Comparison of ENCODE assay signal across 8 cellular contexts in the genomic region with DNA sequence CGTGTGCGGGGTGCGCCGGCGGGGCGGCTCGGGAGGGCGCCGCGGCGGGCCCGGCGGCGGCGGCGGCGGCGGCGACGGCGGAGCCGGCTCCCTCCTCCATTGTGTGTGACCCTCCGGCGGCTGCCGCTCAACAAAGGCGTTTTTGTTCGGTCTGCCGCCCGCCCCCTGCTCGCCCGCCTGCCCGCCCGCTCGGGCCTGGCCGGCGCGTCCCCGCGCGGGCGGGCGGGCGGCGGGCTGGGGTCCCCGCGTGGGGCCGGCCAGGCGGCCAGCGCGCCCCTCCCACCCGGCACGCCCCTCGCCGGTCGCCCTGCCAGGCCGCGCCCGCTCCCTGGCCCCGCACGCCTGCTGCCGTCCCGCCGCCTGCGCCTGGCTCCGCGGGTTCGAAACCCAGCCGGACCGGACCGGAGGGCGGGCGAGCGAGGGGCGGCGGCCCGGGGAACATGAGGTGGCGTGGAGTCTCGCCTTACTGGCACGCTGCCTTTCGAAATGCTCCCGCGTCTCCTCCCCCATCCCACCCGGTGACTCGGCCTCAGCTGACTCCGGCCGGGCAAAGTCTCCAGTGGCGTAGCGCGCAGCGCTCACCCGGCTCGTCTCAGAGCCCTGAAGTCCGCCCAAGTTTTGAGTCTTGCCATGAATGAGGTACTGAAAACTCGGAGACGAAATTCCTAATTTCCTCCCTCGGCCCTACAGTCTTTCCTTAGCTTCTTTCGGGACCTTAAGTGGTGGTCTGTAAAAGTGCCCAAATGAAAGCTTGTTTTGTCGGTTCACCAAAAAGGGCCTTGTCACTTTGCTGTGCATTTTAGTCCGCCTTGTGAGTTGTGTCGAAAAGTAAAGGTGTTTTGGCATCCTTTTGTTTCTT. TPM values are rescaled to one million over a fixed set of nuclear protein-coding genes. Genes with fewer than 3 reads are reported as not detected.
DNase-seq lines count a peak whose midpoint lies in the region; ATAC-seq, FAIRE-seq and TF ChIP-seq lines count a peak whose summit lies in the region.

No MANE protein-coding gene starts in this region.

- TF ChIP-seq RAD21 in H1 (IDR thresholded peaks at IDR 0.05 in 1 of 2, conservative IDR thresholded peaks at IDR 0.05 in 1 of 2; ENCODE audit: low read depth in 2 of 2, low read length in 2 of 2): no peak

- no peak overlapping the region for H3K4ac ChIP-seq in H1 (replicated peaks; ENCODE audit: insufficient read length, low read depth, low read length)

- H4K91ac ChIP-seq in H1 (replicated peaks; ENCODE audit: insufficient read length, low read length): peak overlapping the region; percentile 82

- POLR2A ChIA-PET in A673 (lab: Charles Lee; ENCODE audit: low non-redundant PET): no interaction called here
- POLR2A ChIA-PET in H1 (lab: Charles Lee; ENCODE audit: partially characterized antibody): interaction anchor here (0.7 to 3.5 kb wide), 13 partner anchors 9 to 447 kb away, joined by 3 to 21 read pairs (median 4); partner anchors contain the start of genes BCL2L10 and LEO1

- peaks cover 2 to 4% of the 10 kb centered on the region in 2 experiments for H4K20me1 ChIP-seq in H1 (replicated peaks in 1 of 2; ENCODE audit: control insufficient read depth in 1 of 2, insufficient read depth in 2 of 2, low read length in 2 of 2)

- no peak overlapping the region for H3K23ac ChIP-seq in H1 (ENCODE audit: insufficient read length)

- H4K5ac ChIP-seq in H1 (ENCODE audit: insufficient read length, low read depth, low read length): peak overlapping the region; percentile 99

- FAIRE-seq in GM18507 (lab: Jason Lieb, UNC): peak; percentile 35
- FAIRE-seq in H1 (lab: Jason Lieb, UNC): no peak

- H3K23me2 ChIP-seq in H1 (ENCODE audit: low read depth, low read length): no peaks in the 10 kb centered on the region

- peak overlapping the region; percentile 90 to 99 (median 92) for H3K9ac ChIP-seq in H1 (replicated peaks in 1 of 4; ENCODE audit: extremely low read depth in 1 of 4, low read depth in 3 of 4, low read length in 3 of 4)

- no peak overlapping the region for H3K14ac ChIP-seq in H1 (ENCODE audit: insufficient read length)

- no peak overlapping the region for H2AK5ac ChIP-seq in H1 (ENCODE audit: low read depth, low read length)

- peak overlapping the region; percentile 99 for H4K8ac ChIP-seq in H1 (ENCODE audit: extremely low read depth, insufficient read depth, low read length)

- peak overlapping the region; percentile 72; the same call in 1 of the 2 replicates for H2AFZ ChIP-seq in H1 (ENCODE audit: low read length)

- H2BK12ac ChIP-seq in H1 (ENCODE audit: low read depth, low read length): no peak overlapping the region; the same call in 1 of the 2 replicates

- intact Hi-C loops in A673 (cut with micrococcal nuclease; ENCODE audit: unreplicated experiment): loop anchor here (5.0 kb wide), 1 partner anchor 48 kb away; no protein-coding TSS in a partner anchor

- H3K9me3 ChIP-seq in A673 (ENCODE audit: low read depth, low read length, poor library complexity, severe bottlenecking): no peaks in the 10 kb centered on the region
- H3K9me3 ChIP-seq in H1 (ENCODE audit: insufficient read depth in 2 of 2, low read depth in 1 of 2, low read length in 1 of 2): no peaks in the 10 kb centered on the region
- no peaks in the 10 kb centered on the region for H3K9me3 ChIP-seq in mesodermal cell (ENCODE audit: control insufficient read depth, low read length)

- peak overlapping the region; percentile 91 for H2BK5ac ChIP-seq in H1 (ENCODE audit: low read depth, low read length)

- H3K56ac ChIP-seq in H1 (replicated peaks; ENCODE audit: insufficient read length, low read depth, low read length): peak overlapping the region; percentile 74

- no peak overlapping the region for H2BK15ac ChIP-seq in H1 (ENCODE audit: low read length)

- H2BK120ac ChIP-seq in H1 (replicated peaks; ENCODE audit: low read depth, low read length): no peak overlapping the region

- BruUV-seq in A673 (replicated peaks; lab: Mats Ljungman, UMichigan): no TSS peak

- WGBS in H1 (ENCODE audit: extremely low coverage in 1 of 2, insufficient coverage in 1 of 2, insufficient read length in 1 of 2, insufficient replicate concordance in 2 of 2, low coverage in 1 of 2, low lambda C conversion rate in 2 of 2, missing lambda C conversion rate in 1 of 2), 2 experiments: 0% methylated on average over 37 of the region's 100 CpGs; no CpG with 5 or more reads in 1 of the 2 experiments
- WGBS in mesodermal cell (ENCODE audit: insufficient coverage in 2 of 2), 2 experiments: 1% methylated on average over 61 to 94 of the region's 100 CpGs

- peaks cover 13% of the 10 kb centered on the region for H3K4me1 ChIP-seq in A673 (ENCODE audit: insufficient read depth, low read length, poor library complexity, severe bottlenecking)
- H3K4me1 ChIP-seq in H1 (replicated peaks in 1 of 4; ENCODE audit: control insufficient read depth in 3 of 4, insufficient read depth in 4 of 4, low read length in 3 of 4): peaks cover 2 to 12% (median 4%) of the 10 kb centered on the region in 4 experiments; a peak in 5 of 7 replicates
- H3K4me1 ChIP-seq in mesodermal cell (ENCODE audit: control insufficient read depth, insufficient read depth, low read length, poor library complexity, severe bottlenecking): peaks cover 5% of the 10 kb centered on the region

- DNase-seq in A673 (ENCODE audit: low spot score) (peak; percentile 71), GM18507 (ENCODE audit: extremely low spot score, insufficient read length, low read depth) (peak; percentile 47), NCI-H526 treated with DMSO at 0.1 percent for 48 hours (lab: John Stamatoyannopoulos, UW) (peak; percentile 67), H1 (ENCODE audit: low read depth in 1 of 2, low spot score in 2 of 2) (peak in 1 of 2 experiments; percentile 79)
- DNase-seq in activated CD8-positive, alpha-beta memory T cell treated with anti-CD3 and anti-CD28 coated beads for 48 hours (ENCODE audit: low read depth in 2 of 3, low spot score in 2 of 3): peak; percentile 42 to 57 (median 49)
- peak; percentile 33 for DNase-seq in stimulated activated CD8-positive, alpha-beta memory T cell treated with anti-CD3 and anti-CD28 coated beads, Interleukin-15, amount 100 ng/mL, for 1 hour (ENCODE audit: low read depth)

- H3K27me3 ChIP-seq in A673 (replicated peaks; ENCODE audit: insufficient read depth, low read depth, low read length, poor library complexity): no peaks in the 10 kb centered on the region
- no peaks in the 10 kb centered on the region for H3K27me3 ChIP-seq in H1 (replicated peaks in 1 of 4; ENCODE audit: control insufficient read depth in 3 of 4, extremely low read depth in 1 of 4, insufficient read depth in 3 of 4, low read length in 3 of 4)

- H2BK20ac ChIP-seq in H1 (ENCODE audit: low read length): no peak overlapping the region

- no peaks in the 10 kb centered on the region for H3K79me1 ChIP-seq in H1 (ENCODE audit: low read depth, low read length)

- TF ChIP-seq EP300 in H1 (IDR thresholded peaks at IDR 0.05; ENCODE audit: borderline replicate concordance in 1 of 2, low read depth in 2 of 2, low read length in 2 of 2): no peak

- CTCF ChIA-PET in A673 (lab: Charles Lee) (no interaction called here), H1 (lab: Charles Lee; ENCODE audit: partially characterized antibody) (interaction anchor here (0.7 to 1.7 kb wide), 5 partner anchors 10 to 238 kb away, joined by 3 to 8 read pairs (median 4); no protein-coding TSS in a partner anchor)

- no peak for TF ChIP-seq CTCF in A673 (conservative IDR thresholded peaks at IDR 0.05; ENCODE audit: low read depth, low read length)
- TF ChIP-seq CTCF in H1 (IDR thresholded peaks at IDR 0.05; ENCODE audit: control extremely low read depth in 1 of 3, insufficient read depth in 1 of 3, low read depth in 1 of 3, low read length in 3 of 3): no peak

- TF ChIP-seq POLR2A in H1 (IDR thresholded peaks at IDR 0.05; ENCODE audit: control extremely low read depth in 1 of 2, low read depth in 2 of 2, low read length in 2 of 2): peak in 1 of 2 experiments; percentile 3; a peak in 1 of 3 replicates

- peak; percentile 43 for ATAC-seq in HG02973 (IDR thresholded peaks at IDR 0.05; ENCODE audit: unreplicated experiment)

- H3K18ac ChIP-seq in H1 (ENCODE audit: extremely low read depth, low read length): peak overlapping the region; percentile 90

- H3K4me2 ChIP-seq in H1 (ENCODE audit: insufficient read depth in 1 of 2, low read depth in 2 of 2, low read length in 2 of 2): peak overlapping the region; percentile 74 to 76

- H3K36me3 ChIP-seq in A673 (ENCODE audit: insufficient read depth, low read length, poor library complexity, severe bottlenecking) (no peaks in the 10 kb centered on the region), H1 (ENCODE audit: control insufficient read depth in 2 of 4, insufficient read depth in 4 of 4, low read length in 3 of 4) (no peaks in the 10 kb centered on the region), mesodermal cell (ENCODE audit: control insufficient read depth, insufficient read depth, low read length) (peaks cover 5% of the 10 kb centered on the region)

- H3K27ac ChIP-seq in A673 (ENCODE audit: low read depth, low read length, poor library complexity, severe bottlenecking): peak overlapping the region; percentile 91
- peak overlapping the region; percentile 89 for H3K27ac ChIP-seq in H1 (ENCODE audit: low read depth, low read length)
- H3K27ac ChIP-seq in mesodermal cell (ENCODE audit: low read depth, low read length, severe bottlenecking): peak overlapping the region; percentile 99

- H3K79me2 ChIP-seq in H1 (ENCODE audit: control insufficient read depth in 1 of 2, insufficient read depth in 2 of 2, low read length in 2 of 2): peaks cover 16 to 50% of the 10 kb centered on the region in 2 experiments

- H3K4me3 ChIP-seq in A673 (ENCODE audit: low read depth, low read length, poor library complexity, severe bottlenecking) (peak overlapping the region; percentile 85), H1 (ENCODE audit: extremely low read depth in 1 of 4, insufficient read depth in 2 of 4, low read depth in 3 of 4, low read length in 4 of 4) (peak overlapping the region; percentile 76 to 96 (median 92)), mesodermal cell (ENCODE audit: extremely low read depth, insufficient read depth, low read length, poor library complexity, severe bottlenecking) (peak overlapping the region; percentile 80)

RNA-seq across cellular contexts. Expression of gene MAPK6, which starts 0.6 kb away (rescaled TPM):
- total RNA-seq in A673 (2021): 50.9 and 56.4 TPM in 2 replicates
- 108 and 115 TPM in 2 replicates for total RNA-seq in H1 (2021; fragmentation: NEBNext Ultra II Directional; extraction: Animal tissue kit (Norgen Biotek cat#: 25700))
- 15.4 and 22.6 TPM in 2 replicates for polyA plus RNA-seq in H1 (2011; rRNA removed)
- polyA plus RNA-seq in H1 (2011; cell fraction: cytosol; rRNA removed): 34.2 TPM
- 16.3 TPM for polyA plus RNA-seq in H1 (2011; cell fraction: nucleus; rRNA removed)
- polyA plus RNA-seq in H1 (2012, experiment 1 of 2): 29.3 to 60.9 TPM (median 37.5 TPM) in 4 replicates
- 3.8 TPM for polyA plus RNA-seq in H1 (2012, experiment 2 of 2)
- polyA plus RNA-seq in H1 (2013, experiment 1 of 2): 51.0 TPM
- 51.3 TPM for polyA plus RNA-seq in H1 (2013, experiment 2 of 2)
- polyA minus RNA-seq in H1 (2011; rRNA and poly(A)+ RNA removed): 74.0 and 90.1 TPM in 2 replicates
- polyA minus RNA-seq in H1 (2011; cell fraction: cytosol; rRNA and poly(A)+ RNA removed): 53.2 TPM
- 46.9 TPM for polyA minus RNA-seq in H1 (2011; cell fraction: nucleus; rRNA and poly(A)+ RNA removed)
- polyA plus RNA-seq in mesodermal cell (2013, experiment 1 of 2): 81.1 TPM
- polyA plus RNA-seq in mesodermal cell (2013, experiment 2 of 2): 80.0 TPM

RNA-seq across cellular contexts. Expression of gene LEO1, which starts 48.0 kb away (rescaled TPM):
- 37.5 and 40.0 TPM in 2 replicates for total RNA-seq in A673 (2021)
- total RNA-seq in H1 (2021; fragmentation: NEBNext Ultra II Directional; extraction: Animal tissue kit (Norgen Biotek cat#: 25700)): 27.4 and 29.2 TPM in 2 replicates
- polyA plus RNA-seq in H1 (2011; rRNA removed): 1.3 and 1.6 TPM in 2 replicates
- 6.9 TPM for polyA plus RNA-seq in H1 (2011; cell fraction: cytosol; rRNA removed)
- 1.6 TPM for polyA plus RNA-seq in H1 (2011; cell fraction: nucleus; rRNA removed)
- polyA plus RNA-seq in H1 (2012, experiment 1 of 2): 28.0 to 46.2 TPM (median 31.8 TPM) in 4 replicates
- polyA plus RNA-seq in H1 (2012, experiment 2 of 2): 4.0 TPM
- polyA plus RNA-seq in H1 (2013, experiment 1 of 2): 27.7 TPM
- 28.2 TPM for polyA plus RNA-seq in H1 (2013, experiment 2 of 2)
- 5.2 and 5.3 TPM in 2 replicates for polyA minus RNA-seq in H1 (2011; rRNA and poly(A)+ RNA removed)
- 6.2 TPM for polyA minus RNA-seq in H1 (2011; cell fraction: cytosol; rRNA and poly(A)+ RNA removed)
- 4.5 TPM for polyA minus RNA-seq in H1 (2011; cell fraction: nucleus; rRNA and poly(A)+ RNA removed)
- polyA plus RNA-seq in mesodermal cell (2013, experiment 1 of 2): 26.8 TPM
- polyA plus RNA-seq in mesodermal cell (2013, experiment 2 of 2): 30.6 TPM
